Comparison of ENCODE assay signal across 8 cellular contexts in the genomic region with DNA sequence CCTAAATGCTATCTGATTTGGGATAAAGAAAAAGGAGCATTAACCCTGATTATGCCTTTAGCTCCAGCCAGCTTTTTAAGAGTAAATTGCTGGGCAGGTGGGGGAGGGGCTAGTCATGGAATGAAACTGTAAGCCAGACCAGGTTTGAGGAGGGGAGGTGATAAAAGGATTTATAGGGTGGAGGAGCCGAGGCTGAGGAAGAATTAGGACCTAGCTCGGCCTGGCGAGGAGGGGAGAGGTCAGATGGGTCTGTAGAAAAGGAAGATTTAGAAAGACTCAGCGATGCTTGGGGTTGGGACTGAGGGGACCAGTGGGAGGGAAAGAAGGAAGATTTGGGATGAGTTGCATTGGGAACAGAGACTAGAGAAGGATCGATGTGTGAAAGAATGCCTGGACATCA.
DNase-seq lines count a peak whose midpoint lies in the region; ATAC-seq and TF ChIP-seq lines count a peak whose summit lies in the region.
"Not testable (repeated sequence)": the region's sequence is repeated elsewhere in the genome, so short reads cannot be mapped to it uniquely, and the experiment has no call there.

No MANE protein-coding gene starts in this region.

- DNase-seq in H9; WTC11 (ENCODE audit: low spot score); endothelial cell (ENCODE audit: low spot score): not testable (repeated sequence)
- peak; percentile 26 for DNase-seq in nephron progenitor cell

- H3K36me3 Mint-ChIP-seq in H9 (ENCODE audit: insufficient read depth in 1 of 3, low read depth in 3 of 3); WTC11; endothelial cell (ENCODE audit: low read depth, unreplicated experiment); nephron progenitor cell (ENCODE audit: low read depth): not testable (repeated sequence)

- not testable (repeated sequence) for H4K20me1 ChIP-seq in H9 (ENCODE audit: control insufficient read depth, insufficient read depth, insufficient read length)

- CTCF ChIA-PET in WTC11 (lab: Charles Lee), result not testable (repeated sequence)

- not testable (repeated sequence) for H2BK15ac ChIP-seq in H9 (ENCODE audit: low read depth, low read length)

- not testable (repeated sequence) for TF ChIP-seq CTCF in H9 (conservative IDR thresholded peaks at IDR 0.05); WTC11 (IDR thresholded peaks at IDR 0.05); endothelial cell (IDR thresholded peaks at IDR 0.05; ENCODE audit: unreplicated experiment); nephron progenitor cell (IDR thresholded peaks at IDR 0.05)

- H3K4me2 ChIP-seq in H9 (ENCODE audit: insufficient read depth, insufficient read length, low read length), result peak overlapping the region; percentile 81

- H3K56ac ChIP-seq in H9 (ENCODE audit: insufficient read length, low read depth, low read length), result not testable (repeated sequence)

- not testable (repeated sequence) for H3K27me3 Mint-ChIP-seq in H9 (ENCODE audit: low read depth); WTC11 (ENCODE audit: low read depth); endothelial cell (ENCODE audit: unreplicated experiment); nephron progenitor cell (ENCODE audit: low read depth, poor library complexity)

- H3K14ac ChIP-seq in H9 (ENCODE audit: insufficient read depth, low read length), result not testable (repeated sequence)

- H3K4me1 Mint-ChIP-seq in H9, result peaks cover 37 to 43% of the 10 kb centered on the region in 2 experiments
- peaks cover 28% of the 10 kb centered on the region for H3K4me1 Mint-ChIP-seq in WTC11
- H3K4me1 Mint-ChIP-seq in endothelial cell (ENCODE audit: unreplicated experiment), result peaks cover 26% of the 10 kb centered on the region
- H3K4me1 Mint-ChIP-seq in nephron progenitor cell, result not testable (repeated sequence)

- H2BK20ac ChIP-seq in H9 (ENCODE audit: low read depth, low read length, poor library complexity, severe bottlenecking), result not testable (repeated sequence)

- H3K4me3 Mint-ChIP-seq in H9, WTC11: not testable (repeated sequence)
- H3K4me3 Mint-ChIP-seq in endothelial cell (ENCODE audit: unreplicated experiment) (peak overlapping the region; percentile 9), nephron progenitor cell (peak overlapping the region; percentile 46)

- WGBS in H9 (ENCODE audit: extremely low coverage, insufficient read length, low lambda C conversion rate), result no CpG with 5 or more reads among the region's 5 CpGs
- 88% methylated on average over 5 of the region's 5 CpGs for WGBS in HUES64

- not testable (repeated sequence) for H2BK12ac ChIP-seq in H9 (ENCODE audit: insufficient read length, low read depth, low read length)

- H3K27me3 ChIP-seq in H9 (ENCODE audit: insufficient read depth, low read length); HUES64 (ENCODE audit: insufficient read depth, low read length); iPS-20b (ENCODE audit: insufficient read depth, low read length): not testable (repeated sequence)

- H2AFZ ChIP-seq in H9 (ENCODE audit: low read length), result not testable (repeated sequence)

- H3K36me3 ChIP-seq in ES-I3 (ENCODE audit: insufficient read depth, low read length) (peaks cover 30% of the 10 kb centered on the region), HUES64 (ENCODE audit: insufficient read depth, low read length) (peaks cover 12% of the 10 kb centered on the region)
- H3K36me3 ChIP-seq in iPS-20b (ENCODE audit: insufficient read depth, low read depth, low read length), result not testable (repeated sequence)

- H3K9ac ChIP-seq in ES-I3 (ENCODE audit: low read depth, low read length) (peak overlapping the region; percentile 75), H9 (ENCODE audit: extremely low read depth, insufficient read length, low read length) (peak overlapping the region; percentile 96), HUES64 (ENCODE audit: low read depth, low read length) (peak overlapping the region; percentile 56)
- H3K9ac ChIP-seq in iPS-20b (ENCODE audit: low read depth, low read length), result not testable (repeated sequence)

- not testable (repeated sequence) for H3T11ph ChIP-seq in H9 (ENCODE audit: low read length)

- peak overlapping the region; percentile 49 for H3K4me3 ChIP-seq in HUES64 (ENCODE audit: low read length)
- H3K4me3 ChIP-seq in iPS-11a (ENCODE audit: low read depth, low read length), result peak overlapping the region; percentile 56
- peak overlapping the region; percentile 33; the same call in 1 of the 2 replicates for H3K4me3 ChIP-seq in iPS-20b (ENCODE audit: low read length)

- not testable (repeated sequence) for H3K23ac ChIP-seq in H9 (ENCODE audit: insufficient read length, low read depth, low read length)

- peaks cover 43% of the 10 kb centered on the region for H3K79me2 ChIP-seq in H9 (ENCODE audit: insufficient read depth, low read length)

- H3K4ac ChIP-seq in H9 (ENCODE audit: low read depth, low read length), result not testable (repeated sequence)

- peaks cover 2 to 11% of the 10 kb centered on the region in 2 experiments; a peak in 1 of 5 replicates for H3K9me3 Mint-ChIP-seq in H9
- not testable (repeated sequence) for H3K9me3 Mint-ChIP-seq in WTC11; endothelial cell (ENCODE audit: unreplicated experiment); nephron progenitor cell

- H3K4me1 ChIP-seq in ES-I3 (ENCODE audit: insufficient read depth, low read length) (peaks cover 16% of the 10 kb centered on the region), HUES64 (ENCODE audit: insufficient read depth, low read length) (peaks cover 18% of the 10 kb centered on the region), iPS-20b (ENCODE audit: insufficient read depth, low read length) (peaks cover 20% of the 10 kb centered on the region; the same call in 1 of the 2 replicates)
- H3K4me1 ChIP-seq in H9 (ENCODE audit: insufficient read depth, low read length), result not testable (repeated sequence)

- H3K23me2 ChIP-seq in H9 (ENCODE audit: insufficient read length, low read depth, low read length, poor library complexity, severe bottlenecking), result not testable (repeated sequence)

- not testable (repeated sequence) for H4K8ac ChIP-seq in H9 (replicated peaks; ENCODE audit: insufficient read length, low read depth, low read length)

- H3K79me1 ChIP-seq in H9 (ENCODE audit: insufficient read depth, low read depth, low read length, poor library complexity, severe bottlenecking), result not testable (repeated sequence)

- peak overlapping the region; percentile 95 to 99 (median 97); a peak in 6 of 7 replicates for H3K27ac Mint-ChIP-seq in H9
- H3K27ac Mint-ChIP-seq in WTC11, result peak overlapping the region; percentile 97
- H3K27ac Mint-ChIP-seq in endothelial cell (ENCODE audit: unreplicated experiment), result peak overlapping the region; percentile 55
- H3K27ac Mint-ChIP-seq in nephron progenitor cell, result peak overlapping the region; percentile 12

- ATAC-seq in WTC11, result not testable (repeated sequence)

- not testable (repeated sequence) for H2BK120ac ChIP-seq in H9 (ENCODE audit: low read depth, low read length, poor library complexity, severe bottlenecking)

- POLR2A ChIA-PET in WTC11 (lab: Charles Lee), result not testable (repeated sequence)

- not testable (repeated sequence) for H2AK5ac ChIP-seq in H9 (ENCODE audit: insufficient read length, low read length)

- H4K91ac ChIP-seq in H9 (ENCODE audit: insufficient read length, low read depth, low read length), result not testable (repeated sequence)

- H3K27ac ChIP-seq in H9 (ENCODE audit: insufficient read length, low read depth, low read length), result peak overlapping the region; percentile 64
- H3K27ac ChIP-seq in HUES64 (ENCODE audit: low read depth, low read length); iPS-20b (ENCODE audit: low read length): not testable (repeated sequence)

- H3K9me3 ChIP-seq in ES-I3 (ENCODE audit: control insufficient read depth, insufficient read depth, low read length); H9 (ENCODE audit: control insufficient read depth, low read depth, low read length); HUES64 (ENCODE audit: insufficient read depth, low read depth, low read length); iPS-20b (ENCODE audit: insufficient read depth, low read depth, low read length): not testable (repeated sequence)

- H4K5ac ChIP-seq in H9 (ENCODE audit: insufficient read length, low read depth, low read length), result not testable (repeated sequence)

- not testable (repeated sequence) for H3K18ac ChIP-seq in H9 (ENCODE audit: insufficient read length, low read depth, low read length)

- not testable (repeated sequence) for H2BK5ac ChIP-seq in H9 (ENCODE audit: insufficient read length, low read length)

TF ChIP-seq in WTC11, 78 proteins besides CTCF, POLR2A, EP300 and RAD21:
- TF ChIP-seq ZNF416 (CRISPR knock-in tag; IDR thresholded peaks at IDR 0.05), result 0 out of 2 replicates have a peak, but pooled peaks have one; percentile 40
- TF ChIP-seq, protein P1, sequence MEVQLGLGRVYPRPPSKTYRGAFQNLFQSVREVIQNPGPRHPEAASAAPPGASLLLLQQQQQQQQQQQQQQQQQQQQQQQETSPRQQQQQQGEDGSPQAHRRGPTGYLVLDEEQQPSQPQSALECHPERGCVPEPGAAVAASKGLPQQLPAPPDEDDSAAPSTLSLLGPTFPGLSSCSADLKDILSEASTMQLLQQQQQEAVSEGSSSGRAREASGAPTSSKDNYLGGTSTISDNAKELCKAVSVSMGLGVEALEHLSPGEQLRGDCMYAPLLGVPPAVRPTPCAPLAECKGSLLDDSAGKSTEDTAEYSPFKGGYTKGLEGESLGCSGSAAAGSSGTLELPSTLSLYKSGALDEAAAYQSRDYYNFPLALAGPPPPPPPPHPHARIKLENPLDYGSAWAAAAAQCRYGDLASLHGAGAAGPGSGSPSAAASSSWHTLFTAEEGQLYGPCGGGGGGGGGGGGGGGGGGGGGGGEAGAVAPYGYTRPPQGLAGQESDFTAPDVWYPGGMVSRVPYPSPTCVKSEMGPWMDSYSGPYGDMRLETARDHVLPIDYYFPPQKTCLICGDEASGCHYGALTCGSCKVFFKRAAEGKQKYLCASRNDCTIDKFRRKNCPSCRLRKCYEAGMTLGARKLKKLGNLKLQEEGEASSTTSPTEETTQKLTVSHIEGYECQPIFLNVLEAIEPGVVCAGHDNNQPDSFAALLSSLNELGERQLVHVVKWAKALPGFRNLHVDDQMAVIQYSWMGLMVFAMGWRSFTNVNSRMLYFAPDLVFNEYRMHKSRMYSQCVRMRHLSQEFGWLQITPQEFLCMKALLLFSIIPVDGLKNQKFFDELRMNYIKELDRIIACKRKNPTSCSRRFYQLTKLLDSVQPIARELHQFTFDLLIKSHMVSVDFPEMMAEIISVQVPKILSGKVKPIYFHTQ (CRISPR knock-in tag; IDR thresholded peaks at IDR 0.05), result 0 out of 2 replicates have a peak, but pooled peaks have one; percentile 53

Comparison
In these comparisons a context has a peak if more than half of its experiments do, and no peak if none do; other contexts are left out.
1. H3K27ac Mint-ChIP-seq: peak in every context shown above with its lines; median percentile 97 in H9; 97 in WTC11; 55 in endothelial cell; 12 in nephron progenitor cell.